Comparison of ENCODE assay signal across 17 cellular contexts in genomic region chr10:88497878-88498277, GRCh38.
"Had no signal": no experiment of that assay in that cellular context is flagged by ENCODE, and none has a peak within 500 bp of the region (broad histone marks: within the 10 kb centered on the region; RNA-seq: fewer than 3 reads in every experiment).

No MANE protein-coding gene starts in this region.

- FAIRE-seq: frontal cortex had no signal

- DNase-seq: effector CD8-positive, alpha-beta T cell; heart right ventricle; hypothalamus; islet precursor cell; left lung; mesenchymal stem cell; midbrain; nucleus accumbens; ovary; sigmoid colon; stimulated activated CD4-positive, alpha-beta T cell treated with anti-CD3 and anti-CD28 coated beads, Interleukin-2, amount 100 ng/mL, for 24 hours; stimulated activated CD4-positive, alpha-beta T cell treated with anti-CD3 and anti-CD28 coated beads, Interleukin-4, amount 100 ng/mL, for 4 hours; stimulated activated naive B cell treated with anti-CD40 and anti-IgM and Interleukin-4, amounts not matched to agents 10 μg/mL and 1 μg/mL and 100 μg/mL, for 72 hours; stimulated activated naive CD8-positive, alpha-beta T cell treated with anti-CD3 and anti-CD28 coated beads, Interleukin-15, amount 100 ng/mL, for 72 hours; substantia nigra; transverse colon had no signal
